Comparison of ENCODE assay signal across 1 cellular context in the genomic region with DNA sequence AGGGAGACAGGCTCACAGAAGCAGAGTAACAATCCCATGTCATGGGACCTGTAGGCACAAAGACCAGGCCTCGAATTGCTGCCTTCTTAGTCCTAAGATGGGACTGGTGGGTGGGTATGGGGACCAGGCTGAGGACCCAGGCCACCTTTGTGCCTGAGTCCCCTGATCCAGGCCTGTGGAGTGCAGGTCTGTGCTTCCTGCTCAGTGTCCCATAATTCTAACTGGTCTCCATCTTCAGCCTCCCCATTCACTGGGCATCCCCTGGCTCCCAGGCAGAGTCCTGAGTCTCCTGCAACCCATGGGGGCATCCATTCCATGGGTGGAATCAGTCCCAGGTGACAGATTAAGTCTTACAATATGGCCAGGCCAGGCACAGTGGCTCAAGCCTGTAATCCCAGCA.
TF ChIP-seq lines count a peak whose summit lies in the region.

No MANE protein-coding gene starts in this region.

TF ChIP-seq in SK-N-SH treated with all-trans-retinoic acid at 6 μM for 48 hours, 23 proteins besides CTCF, POLR2A, EP300 and RAD21 (continued from another document):
- TF ChIP-seq, protein P1, sequence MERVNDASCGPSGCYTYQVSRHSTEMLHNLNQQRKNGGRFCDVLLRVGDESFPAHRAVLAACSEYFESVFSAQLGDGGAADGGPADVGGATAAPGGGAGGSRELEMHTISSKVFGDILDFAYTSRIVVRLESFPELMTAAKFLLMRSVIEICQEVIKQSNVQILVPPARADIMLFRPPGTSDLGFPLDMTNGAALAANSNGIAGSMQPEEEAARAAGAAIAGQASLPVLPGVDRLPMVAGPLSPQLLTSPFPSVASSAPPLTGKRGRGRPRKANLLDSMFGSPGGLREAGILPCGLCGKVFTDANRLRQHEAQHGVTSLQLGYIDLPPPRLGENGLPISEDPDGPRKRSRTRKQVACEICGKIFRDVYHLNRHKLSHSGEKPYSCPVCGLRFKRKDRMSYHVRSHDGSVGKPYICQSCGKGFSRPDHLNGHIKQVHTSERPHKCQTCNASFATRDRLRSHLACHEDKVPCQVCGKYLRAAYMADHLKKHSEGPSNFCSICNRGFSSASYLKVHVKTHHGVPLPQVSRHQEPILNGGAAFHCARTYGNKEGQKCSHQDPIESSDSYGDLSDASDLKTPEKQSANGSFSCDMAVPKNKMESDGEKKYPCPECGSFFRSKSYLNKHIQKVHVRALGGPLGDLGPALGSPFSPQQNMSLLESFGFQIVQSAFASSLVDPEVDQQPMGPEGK (CRISPR knock-in tag; IDR thresholded peaks at IDR 0.05; ENCODE audit: borderline replicate concordance): no peak
- TF ChIP-seq ZFP3 (CRISPR knock-in tag; IDR thresholded peaks at IDR 0.05): no peak
- TF ChIP-seq TCF4 (CRISPR knock-in tag; IDR thresholded peaks at IDR 0.05; ENCODE audit: borderline replicate concordance): no peak
- TF ChIP-seq TSHZ2 (CRISPR knock-in tag; IDR thresholded peaks at IDR 0.05): no peak
- no peak for TF ChIP-seq PPARA (CRISPR knock-in tag; IDR thresholded peaks at IDR 0.05; ENCODE audit: borderline replicate concordance)
- no peak for TF ChIP-seq RARB (CRISPR knock-in tag; IDR thresholded peaks at IDR 0.05)
- no peak for TF ChIP-seq ZFP30 (CRISPR knock-in tag; IDR thresholded peaks at IDR 0.05)
